8 cellular contexts compared by ENCODE assay signal in the genomic region with DNA sequence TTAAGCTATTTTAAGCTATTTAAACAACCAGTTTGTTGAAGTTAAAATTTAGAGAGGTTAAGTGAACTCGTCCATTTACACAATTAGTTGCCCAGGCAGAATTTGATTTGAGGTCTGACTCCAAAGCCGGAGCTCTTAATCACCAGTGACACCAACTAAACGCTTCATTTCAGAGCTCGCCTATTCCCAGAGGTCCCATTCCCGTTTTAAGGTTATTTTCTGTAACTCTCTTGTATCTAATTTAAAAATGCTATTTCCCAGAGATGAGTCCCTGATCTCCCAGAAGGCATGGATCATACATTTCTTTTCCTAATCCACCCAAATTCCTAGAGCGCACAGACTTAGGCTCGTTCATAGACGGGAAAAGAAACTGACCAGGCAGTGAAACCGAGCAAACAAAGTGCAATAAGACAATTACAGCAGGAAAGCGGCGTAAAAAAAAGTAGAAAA. TPM values are rescaled to one million over a fixed set of nuclear protein-coding genes. Genes with fewer than 3 reads are reported as not detected.
A peak's percentile ranks its signal among the peaks of the same experiment; 100 is the strongest.
DNase-seq lines count a peak whose midpoint lies in the region; ATAC-seq and TF ChIP-seq lines count a peak whose summit lies in the region.

No MANE protein-coding gene starts in this region.

- no peak overlapping the region for H2BK120ac ChIP-seq in neuronal stem cell (ENCODE audit: low read depth, low read length)

- H3K27ac ChIP-seq in CD8-positive, alpha-beta T cell (ENCODE audit: low read depth, low read length): peak overlapping the region; percentile 80
- no peak overlapping the region for H3K27ac ChIP-seq in Panc1 (ENCODE audit: low read length)
- peak overlapping the region; percentile 52 to 77 (median 64) for H3K27ac ChIP-seq in esophagus muscularis mucosa (replicated peaks in 1 of 4)
- H3K27ac ChIP-seq in neuronal stem cell (replicated peaks; ENCODE audit: low read length): no peak overlapping the region

- H3K36me3 ChIP-seq in CD8-positive, alpha-beta T cell (ENCODE audit: insufficient read depth, low read length): no peaks in the 10 kb centered on the region
- H3K36me3 ChIP-seq in Panc1 (ENCODE audit: control insufficient read depth, insufficient read depth, low read length): no peaks in the 10 kb centered on the region
- no peaks in the 10 kb centered on the region for H3K36me3 ChIP-seq in esophagus muscularis mucosa
- H3K36me3 ChIP-seq in neuronal stem cell (replicated peaks in 1 of 2; ENCODE audit: control insufficient read depth in 2 of 2, insufficient read depth in 2 of 2, low read length in 2 of 2): no peaks in the 10 kb centered on the region

- no peak overlapping the region for H3K23ac ChIP-seq in neuronal stem cell (ENCODE audit: low read depth, low read length, poor library complexity)

- no peak for TF ChIP-seq CTCF in CD8-positive, alpha-beta T cell (IDR thresholded peaks at IDR 0.05)
- TF ChIP-seq CTCF in Panc1 (IDR thresholded peaks at IDR 0.05) (no peak), esophagus muscularis mucosa (IDR thresholded peaks at IDR 0.05) (no peak)

- H2AK5ac ChIP-seq in neuronal stem cell (ENCODE audit: low read depth, low read length): no peak overlapping the region

- no peak overlapping the region for H3K4me2 ChIP-seq in neuronal stem cell (ENCODE audit: insufficient read depth, low read length, poor library complexity, severe bottlenecking)

- no peak overlapping the region for H2BK15ac ChIP-seq in neuronal stem cell (ENCODE audit: low read length)

- H3K9me3 Mint-ChIP-seq in CD8-positive, alpha-beta T cell: no peaks in the 10 kb centered on the region

- POLR2A ChIA-PET in CD8-positive, alpha-beta T cell (lab: Charles Lee): interaction anchor here (0.9 to 1.6 kb wide), 3 partner anchors 9 to 1348 kb away, joined by 3 to 4 read pairs (median 3); no protein-coding TSS in a partner anchor
- POLR2A ChIA-PET in Panc1 (lab: Charles Lee): interaction anchor here (0.6 kb wide), 1 partner anchor 955 kb away, joined by 17 read pairs; no protein-coding TSS in a partner anchor

- no peak overlapping the region for H4K8ac ChIP-seq in neuronal stem cell (ENCODE audit: low read depth, low read length)

- no peak overlapping the region for H3K18ac ChIP-seq in neuronal stem cell (ENCODE audit: low read length)

- H3K4me3 Mint-ChIP-seq in CD8-positive, alpha-beta T cell: peak overlapping the region; percentile 95

- TF ChIP-seq EP300 in esophagus muscularis mucosa (IDR thresholded peaks at IDR 0.05): no peak

- no peak overlapping the region for H4K91ac ChIP-seq in neuronal stem cell (ENCODE audit: low read depth, low read length, poor library complexity)

- H3K14ac ChIP-seq in neuronal stem cell (ENCODE audit: low read length): no peak overlapping the region

- in situ Hi-C loops in Panc1 (cut with HindIII; ENCODE audit: low pct_unique_long_range_greater_than_20kb, low sequenced_read_pairs): no loop called here

- CTCF ChIA-PET in CD8-positive, alpha-beta T cell (lab: Charles Lee): interaction anchor here (1.1 to 3.4 kb wide), 5 partner anchors 9 to 94 kb away, joined by 3 to 23 read pairs (median 11); no protein-coding TSS in a partner anchor
- CTCF ChIA-PET in Panc1 (lab: Charles Lee): no interaction called here

- no peak overlapping the region for H2BK5ac ChIP-seq in neuronal stem cell (ENCODE audit: low read length)

- 33% methylated on average over 11 of the region's 11 CpGs for WGBS in esophagus muscularis mucosa
- WGBS in neuronal stem cell (ENCODE audit: extremely low coverage in 2 of 2, insufficient read length in 2 of 2, insufficient replicate concordance in 1 of 2), 2 donors: no CpG with 5 or more reads among the region's 11 CpGs

- DNase-seq in CD8-positive, alpha-beta T cell: no peak
- DNase-seq in Panc1 (ENCODE audit: low read depth, low spot score): no peak
- no peak for DNase-seq in esophagus muscularis mucosa (ENCODE audit: extremely low spot score)
- peak; percentile 12 for DNase-seq in neuronal stem cell (ENCODE audit: low spot score)
- DNase-seq in anterior cingulate cortex (lab: John Stamatoyannopoulos, UW): no peak
- no peak for DNase-seq in mesenteric fat pad (ENCODE audit: low spot score)

- H3K27ac Mint-ChIP-seq in CD8-positive, alpha-beta T cell: peak overlapping the region; percentile 95

- peak overlapping the region; percentile 65 for H2AFZ ChIP-seq in neuronal stem cell (ENCODE audit: low read length)

- no peak overlapping the region for H3K9ac ChIP-seq in neuronal stem cell (ENCODE audit: low read depth, low read length, poor library complexity)

- H3K27me3 ChIP-seq in CD8-positive, alpha-beta T cell (ENCODE audit: insufficient read depth, low read length): no peaks in the 10 kb centered on the region
- H3K27me3 ChIP-seq in Panc1 (ENCODE audit: control insufficient read depth, insufficient read depth, low read length): peaks cover 8% of the 10 kb centered on the region
- peaks cover 0 to 23% (median 0%) of the 10 kb centered on the region in 4 donors for H3K27me3 ChIP-seq in esophagus muscularis mucosa
- peaks cover 3 to 77% (median 30%) of the 10 kb centered on the region in 3 experiments for H3K27me3 ChIP-seq in neuronal stem cell (ENCODE audit: control insufficient read depth in 3 of 3, insufficient read depth in 3 of 3, low read depth in 1 of 3, low read length in 3 of 3)

- BruUV-seq in Panc1 (replicated peaks; lab: Mats Ljungman, UMichigan): no TSS peak

- H3K4me1 ChIP-seq in CD8-positive, alpha-beta T cell (ENCODE audit: insufficient read depth, low read length): peaks cover 32% of the 10 kb centered on the region
- peaks cover 5% of the 10 kb centered on the region; the same call in 1 of the 2 replicates for H3K4me1 ChIP-seq in Panc1 (ENCODE audit: control insufficient read depth, insufficient read depth, low read length)
- H3K4me1 ChIP-seq in esophagus muscularis mucosa: peaks cover 12 to 19% (median 15%) of the 10 kb centered on the region in 4 donors
- H3K4me1 ChIP-seq in neuronal stem cell (ENCODE audit: control insufficient read depth in 2 of 2, insufficient read depth in 1 of 2, low read depth in 1 of 2, low read length in 2 of 2): peaks cover 0 to 2% of the 10 kb centered on the region in 2 donors

- no peak for ATAC-seq in CD8-positive, alpha-beta T cell
- ATAC-seq in Panc1 (no peak), HG03442 (IDR thresholded peaks at IDR 0.05; ENCODE audit: unreplicated experiment) (no peak), GM18868 (IDR thresholded peaks at IDR 0.05; ENCODE audit: unreplicated experiment) (no peak)

- H3K36me3 Mint-ChIP-seq in CD8-positive, alpha-beta T cell: peaks cover 4% of the 10 kb centered on the region

- H2BK12ac ChIP-seq in neuronal stem cell (ENCODE audit: low read length): no peak overlapping the region

- no peaks in the 10 kb centered on the region for H3K79me1 ChIP-seq in neuronal stem cell (ENCODE audit: low read depth, low read length)

- no peaks in the 10 kb centered on the region for H3K9me3 ChIP-seq in CD8-positive, alpha-beta T cell (ENCODE audit: low read length)
- H3K9me3 ChIP-seq in Panc1 (ENCODE audit: control insufficient read depth, insufficient read depth, low read depth, low read length) (no peaks in the 10 kb centered on the region), esophagus muscularis mucosa (no peaks in the 10 kb centered on the region), neuronal stem cell (replicated peaks in 1 of 2; ENCODE audit: control insufficient read depth in 2 of 2, insufficient read depth in 1 of 2, low read depth in 1 of 2, low read length in 2 of 2) (no peaks in the 10 kb centered on the region)

- peaks cover 53% of the 10 kb centered on the region for H3K4me1 Mint-ChIP-seq in CD8-positive, alpha-beta T cell (ENCODE audit: low read depth)

- peak overlapping the region; percentile 67 for H3K4me3 ChIP-seq in CD8-positive, alpha-beta T cell (ENCODE audit: low read depth, low read length)
- H3K4me3 ChIP-seq in Panc1 (ENCODE audit: low read depth in 2 of 2, low read length in 2 of 2) (peak overlapping the region; percentile 32 to 47), esophagus muscularis mucosa (peak overlapping the region; percentile 55 to 78 (median 62)), neuronal stem cell (ENCODE audit: low read length in 2 of 2) (no peak overlapping the region)

- no peaks in the 10 kb centered on the region for H3K27me3 Mint-ChIP-seq in CD8-positive, alpha-beta T cell (ENCODE audit: low read depth)

- H3K4ac ChIP-seq in neuronal stem cell (ENCODE audit: low read length): no peak overlapping the region

- intact Hi-C loops in CD8-positive, alpha-beta T cell (cut with DNase I, micrococcal nuclease): loop anchor here (2.0 to 5.0 kb wide), 4 partner anchors 42 to 94 kb away; no protein-coding TSS in a partner anchor
- intact Hi-C loops in Panc1 (cut with micrococcal nuclease; ENCODE audit: unreplicated experiment) (no loop called here), esophagus muscularis mucosa (cut with DNase I) (no loop called here)

- no peak for TF ChIP-seq POLR2A in esophagus muscularis mucosa (IDR thresholded peaks at IDR 0.05; ENCODE audit: low read depth)

RNA-seq across cellular contexts. Expression of a gene that starts 0.9 kb away (rescaled TPM):
- 10 to 100 TPM; 11.2 to 16.5 TPM for total RNA-seq in CD8-positive, alpha-beta T cell
- total RNA-seq in Panc1 (2021; ENCODE audit: unreplicated experiment) (0.15 TPM), esophagus muscularis mucosa (10 to 100 TPM in 1 of 4 donors, 1 to 10 TPM in 3; 2.4 to 14.6 (median 4.4) TPM), mesenteric fat pad (11.0 TPM)
- polyA plus RNA-seq in Panc1 (2012; ENCODE audit: insufficient read length): not detected
- polyA plus RNA-seq in neuronal stem cell (2013, experiment 1 of 2): 0.01 TPM
- polyA plus RNA-seq in neuronal stem cell (2013, experiment 2 of 2): under 0.01 TPM

Comparison
In these comparisons a context has a peak if more than half of its experiments do, and no peak if none do; other contexts are left out.
1. H3K27ac ChIP-seq: peak in CD8-positive, alpha-beta T cell (single experiment) and esophagus muscularis mucosa (4 of 4); none in Panc1 (single experiment) and neuronal stem cell (single experiment).
2. H3K4me3 ChIP-seq: peak in CD8-positive, alpha-beta T cell (single experiment), Panc1 (2 of 2) and esophagus muscularis mucosa (4 of 4); none in neuronal stem cell (0 of 2).
3. intact Hi-C loops: an anchor here in CD8-positive, alpha-beta T cell (2.0 to 5.0 kb wide); none called in Panc1 and esophagus muscularis mucosa.